Comparison of ENCODE assay signal across 26 cellular contexts in genomic region chr5:129951039-129951438, GRCh38. TPM values are rescaled to one million over a fixed set of nuclear protein-coding genes. Genes with fewer than 3 reads are reported as not detected.
"Had no signal": no experiment of that assay in that cellular context is flagged by ENCODE, and none has a peak within 500 bp of the region (broad histone marks: within the 10 kb centered on the region; RNA-seq: fewer than 3 reads in every experiment).

No MANE protein-coding gene starts in this region.

- H3K9me3 ChIP-seq: body of pancreas, transverse colon had no signal

- H3K4me1 Mint-ChIP-seq: activated CD4-positive, alpha-beta memory T cell treated with anti-CD3 and anti-CD28 coated beads, Interleukin-2, amount 10 ng/mL, durations not matched to agents 7 days and 5 days; activated CD4-positive, alpha-beta T cell treated with anti-CD3 and anti-CD28 coated beads, Interleukin-2, amount 10 ng/mL, durations not matched to agents 24 days and 14 days; activated naive CD4-positive, alpha-beta T cell treated with anti-CD3 and anti-CD28 coated beads, Interleukin-2, amount 10 ng/mL, durations not matched to agents 7 days and 5 days; memory B cell; naive thymus-derived CD4-positive, alpha-beta T cell; neural crest cell; T-cell had no signal

- H3K27me3 ChIP-seq: body of pancreas, cardiac muscle cell, transverse colon had no signal

- H3K36me3 ChIP-seq: cardiac muscle cell, transverse colon had no signal

- ATAC-seq: activated CD4-positive, CD25-positive, alpha-beta regulatory T cell treated with anti-CD3 and anti-CD28 coated beads, Interleukin-2, amount 50 U/mL, for 24 hours; activated T-cell treated with anti-CD3 and anti-CD28 coated beads, Interleukin-2, amount 50 U/mL, for 72 hours; body of pancreas; left ventricle myocardium superior; mucosa of descending colon; naive thymus-derived CD4-positive, alpha-beta T cell; T-cell had no signal

- H3K9me3 Mint-ChIP-seq: activated CD4-positive, alpha-beta T cell treated with anti-CD3 and anti-CD28 coated beads, Interleukin-2, amount 10 ng/mL, durations not matched to agents 24 days and 14 days; stimulated activated naive CD8-positive, alpha-beta T cell treated with anti-CD3 and anti-CD28 coated beads, Interleukin-15, Interleukin-2, amounts not matched to agents 100 ng/mL and 50 ng/mL, for 24 hours; T-helper 2 cell treated with Interferon-gamma antibody and Interleukin-4, amounts not matched to agents 5 μg/mL and 100 μg/mL, for 36 hours had no signal

- H3K4me1 ChIP-seq: body of pancreas, transverse colon had no signal

- H3K36me3 Mint-ChIP-seq: activated naive CD4-positive, alpha-beta T cell treated with anti-CD3 and anti-CD28 coated beads, Interleukin-2, amount 10 ng/mL, durations not matched to agents 7 days and 5 days; memory B cell; naive thymus-derived CD4-positive, alpha-beta T cell; T-cell had no signal

- DNase-seq: activated CD4-positive, alpha-beta memory T cell treated with anti-CD3 and anti-CD28 coated beads, Interleukin-2, amount 10 ng/mL, durations not matched to agents 7 days and 5 days; activated CD4-positive, alpha-beta T cell treated with anti-CD3 and anti-CD28 coated beads, Interleukin-2, amount 10 ng/mL, durations not matched to agents 24 days and 14 days; activated effector memory CD4-positive, alpha-beta T cell treated with anti-CD3 and anti-CD28 coated beads, Interleukin-2, amount 50 U/mL, for 16 hours; activated naive CD4-positive, alpha-beta T cell treated with anti-CD3 and anti-CD28 coated beads, Interleukin-2, amount 10 ng/mL, durations not matched to agents 7 days and 5 days; activated T-cell treated with anti-CD3 and anti-CD28 coated beads, Interleukin-2, amount 50 U/mL, for 72 hours; anterior cingulate cortex; body of pancreas; effector CD4-positive, alpha-beta T cell; hippocampal formation; kidney glomerular epithelial cell; left ventricle myocardium superior; mucosa of descending colon; naive thymus-derived CD4-positive, alpha-beta T cell; occipital lobe; stimulated activated CD4-positive, alpha-beta T cell treated with anti-CD3 and anti-CD28 coated beads, Interleukin-12 subunit alpha, Interleukin-12 subunit beta, amount 100 ng/mL, for 4 hours; substantia nigra; T-cell; transverse colon had no signal

- H3K4me3 ChIP-seq: body of pancreas, cardiac muscle cell, mucosa of descending colon, transverse colon had no signal

- H3K27ac Mint-ChIP-seq: activated CD4-positive, alpha-beta memory T cell treated with anti-CD3 and anti-CD28 coated beads, Interleukin-2, amount 10 ng/mL, durations not matched to agents 7 days and 5 days; activated CD4-positive, alpha-beta T cell treated with anti-CD3 and anti-CD28 coated beads, Interleukin-2, amount 10 ng/mL, durations not matched to agents 24 days and 14 days; activated naive CD4-positive, alpha-beta T cell treated with anti-CD3 and anti-CD28 coated beads, Interleukin-2, amount 10 ng/mL, durations not matched to agents 7 days and 5 days; activated T-cell treated with anti-CD3 and anti-CD28 coated beads, Interleukin-2, amount 50 U/mL, for 72 hours; dendritic cell treated with granulocyte-macrophage colony-stimulating factor and Interleukin-4, amounts not matched to agents 40 ng/mL and 50 ng/mL, for 4 days; memory B cell; naive thymus-derived CD4-positive, alpha-beta T cell; stimulated activated naive CD8-positive, alpha-beta T cell treated with anti-CD3 and anti-CD28 coated beads, Interleukin-15, Interleukin-2, amounts not matched to agents 100 ng/mL and 50 ng/mL, for 24 hours; T-cell; T-helper 2 cell treated with Interferon-gamma antibody and Interleukin-4, amounts not matched to agents 5 μg/mL and 100 μg/mL, for 36 hours had no signal

- H3K27me3 Mint-ChIP-seq: activated CD4-positive, alpha-beta memory T cell treated with anti-CD3 and anti-CD28 coated beads, Interleukin-2, amount 10 ng/mL, durations not matched to agents 7 days and 5 days; activated CD4-positive, alpha-beta T cell treated with anti-CD3 and anti-CD28 coated beads, Interleukin-2, amount 10 ng/mL, durations not matched to agents 24 days and 14 days; activated naive CD4-positive, alpha-beta T cell treated with anti-CD3 and anti-CD28 coated beads, Interleukin-2, amount 10 ng/mL, durations not matched to agents 7 days and 5 days; dendritic cell treated with granulocyte-macrophage colony-stimulating factor and Interleukin-4, amounts not matched to agents 40 ng/mL and 50 ng/mL, for 4 days; memory B cell; stimulated activated naive CD8-positive, alpha-beta T cell treated with anti-CD3 and anti-CD28 coated beads, Interleukin-15, Interleukin-2, amounts not matched to agents 100 ng/mL and 50 ng/mL, for 24 hours had no signal

- H3K27ac ChIP-seq: body of pancreas, cardiac muscle cell, transverse colon, VCaP had no signal

- H3K4me3 Mint-ChIP-seq: activated CD4-positive, alpha-beta memory T cell treated with anti-CD3 and anti-CD28 coated beads, Interleukin-2, amount 10 ng/mL, durations not matched to agents 7 days and 5 days; activated CD4-positive, alpha-beta T cell treated with anti-CD3 and anti-CD28 coated beads, Interleukin-2, amount 10 ng/mL, durations not matched to agents 24 days and 14 days; activated naive CD4-positive, alpha-beta T cell treated with anti-CD3 and anti-CD28 coated beads, Interleukin-2, amount 10 ng/mL, durations not matched to agents 7 days and 5 days; activated T-cell treated with anti-CD3 and anti-CD28 coated beads, Interleukin-2, amount 50 U/mL, for 72 hours; dendritic cell treated with granulocyte-macrophage colony-stimulating factor and Interleukin-4, amounts not matched to agents 40 ng/mL and 50 ng/mL, for 4 days; memory B cell; naive thymus-derived CD4-positive, alpha-beta T cell; neural crest cell; stimulated activated naive CD8-positive, alpha-beta T cell treated with anti-CD3 and anti-CD28 coated beads, Interleukin-15, Interleukin-2, amounts not matched to agents 100 ng/mL and 50 ng/mL, for 24 hours; T-cell; T-helper 2 cell treated with Interferon-gamma antibody and Interleukin-4, amounts not matched to agents 5 μg/mL and 100 μg/mL, for 36 hours had no signal

RNA-seq across cellular contexts. Expression of gene CHSY3, which starts 46.8 kb away (rescaled TPM):
- total RNA-seq: activated CD4-positive, alpha-beta memory T cell treated with anti-CD3 and anti-CD28 coated beads, Interleukin-2, amount 10 ng/mL, durations not matched to agents 7 days and 5 days; activated CD4-positive, alpha-beta T cell treated with anti-CD3 and anti-CD28 coated beads, Interleukin-2, amount 10 ng/mL, durations not matched to agents 24 days and 14 days; activated T-cell treated with anti-CD3 and anti-CD28 coated beads, Interleukin-2, amount 50 U/mL, for 72 hours; naive thymus-derived CD4-positive, alpha-beta T cell; T-cell had no signal
- polyA plus RNA-seq: naive thymus-derived CD4-positive, alpha-beta T cell had no signal
